25 cellular contexts compared by ENCODE assay signal in genomic region chr7:26135551-26135950, GRCh38.
"Had no signal": no experiment of that assay in that cellular context is flagged by ENCODE, and none has a peak within 500 bp of the region (broad histone marks: within the 10 kb centered on the region; RNA-seq: fewer than 3 reads in every experiment).

No MANE protein-coding gene starts in this region.

- H3K4me3 ChIP-seq: stomach, suprapubic skin, testis, thoracic aorta, thyroid gland, tibial artery, tibial nerve, transverse colon, upper lobe of left lung, upper lobe of right lung, uterus, vagina had no signal

- DNase-seq: stimulated activated CD4-positive, alpha-beta T cell treated with anti-CD3 and anti-CD28 coated beads, Interleukin-2, amount 100 ng/mL, for 48 hours; stimulated activated CD4-positive, alpha-beta T cell treated with anti-CD3 and anti-CD28 coated beads, Interleukin-4, amount 100 ng/mL, for 1 hour; stimulated activated CD4-positive, alpha-beta T cell treated with anti-CD3 and anti-CD28 coated beads, Interleukin-4, amount 100 ng/mL, for 24 hours; stimulated activated CD4-positive, alpha-beta T cell treated with anti-CD3 and anti-CD28 coated beads, Interleukin-4, amount 100 ng/mL, for 4 hours; stimulated activated CD8-positive, alpha-beta memory T cell treated with anti-CD3 and anti-CD28 coated beads, Interleukin-4, amount 100 ng/mL, for 48 hours; stimulated activated naive B cell treated with anti-CD40 and anti-IgM and Interleukin-4, amounts not matched to agents 10 μg/mL and 1 μg/mL and 100 μg/mL, for 72 hours; stimulated activated naive CD4-positive, alpha-beta T cell; stimulated activated naive CD4-positive, alpha-beta T cell treated with Interleukin-2 at 50 U/mL for 16 hours; stimulated activated naive CD8-positive, alpha-beta T cell treated with anti-CD3 and anti-CD28 coated beads, Interleukin-15, amount 100 ng/mL, for 72 hours; stimulated activated naive CD8-positive, alpha-beta T cell treated with anti-CD3 and anti-CD28 coated beads, Interleukin-15, Interleukin-2, amounts not matched to agents 100 U/mL and 50 U/mL, for 24 hours; stomach; substantia nigra; testis; thyroid gland; tibial artery; transverse colon; upper lobe of left lung; upper lobe of right lung; uterus had no signal

- H3K36me3 ChIP-seq: stomach, suprapubic skin, thoracic aorta, thyroid gland, tibial artery, tibial nerve, transverse colon, upper lobe of left lung, upper lobe of right lung, uterus, vagina had no signal

- H3K9me3 ChIP-seq: stomach, suprapubic skin, testis, thoracic aorta, thyroid gland, tibial artery, tibial nerve, transverse colon, upper lobe of left lung, upper lobe of right lung, uterus, vagina had no signal

- H3K27me3 ChIP-seq: stomach, suprapubic skin, testis, thyroid gland, tibial artery, tibial nerve, transverse colon, upper lobe of left lung, upper lobe of right lung, uterus, vagina had no signal

- ATAC-seq: stimulated activated effector memory CD8-positive, alpha-beta T cell treated with anti-CD3 and anti-CD28 coated beads, Interleukin-12 subunit alpha, Interleukin-12 subunit beta, amount 100 ng/mL, for 72 hours; stimulated activated memory B cell treated with anti-CD40 and anti-IgM and Interleukin-4, amounts not matched to agents 10 μg/mL and 1 μg/mL and 100 μg/mL, for 72 hours; stimulated activated naive B cell treated with anti-CD40 and anti-IgM and Interleukin-4, amounts not matched to agents 10 μg/mL and 1 μg/mL and 100 μg/mL, for 72 hours; stimulated activated naive CD8-positive, alpha-beta T cell treated with anti-CD3 and anti-CD28 coated beads, Interleukin-15, amount 100 ng/mL, for 72 hours; stimulated activated naive CD8-positive, alpha-beta T cell treated with anti-CD3 and anti-CD28 coated beads, Interleukin-15, Interleukin-2, amounts not matched to agents 100 U/mL and 50 U/mL, for 24 hours; upper lobe of right lung had no signal

- H3K27ac ChIP-seq: stomach, suprapubic skin, testis, thoracic aorta, thyroid gland, tibial artery, tibial nerve, transverse colon, upper lobe of left lung, upper lobe of right lung, uterus, vagina had no signal

- H3K4me1 ChIP-seq: stomach, suprapubic skin, testis, thyroid gland, tibial artery, tibial nerve, transverse colon, upper lobe of left lung, upper lobe of right lung, uterus, vagina had no signal
